25 cellular contexts compared by ENCODE assay signal in the genomic region with DNA sequence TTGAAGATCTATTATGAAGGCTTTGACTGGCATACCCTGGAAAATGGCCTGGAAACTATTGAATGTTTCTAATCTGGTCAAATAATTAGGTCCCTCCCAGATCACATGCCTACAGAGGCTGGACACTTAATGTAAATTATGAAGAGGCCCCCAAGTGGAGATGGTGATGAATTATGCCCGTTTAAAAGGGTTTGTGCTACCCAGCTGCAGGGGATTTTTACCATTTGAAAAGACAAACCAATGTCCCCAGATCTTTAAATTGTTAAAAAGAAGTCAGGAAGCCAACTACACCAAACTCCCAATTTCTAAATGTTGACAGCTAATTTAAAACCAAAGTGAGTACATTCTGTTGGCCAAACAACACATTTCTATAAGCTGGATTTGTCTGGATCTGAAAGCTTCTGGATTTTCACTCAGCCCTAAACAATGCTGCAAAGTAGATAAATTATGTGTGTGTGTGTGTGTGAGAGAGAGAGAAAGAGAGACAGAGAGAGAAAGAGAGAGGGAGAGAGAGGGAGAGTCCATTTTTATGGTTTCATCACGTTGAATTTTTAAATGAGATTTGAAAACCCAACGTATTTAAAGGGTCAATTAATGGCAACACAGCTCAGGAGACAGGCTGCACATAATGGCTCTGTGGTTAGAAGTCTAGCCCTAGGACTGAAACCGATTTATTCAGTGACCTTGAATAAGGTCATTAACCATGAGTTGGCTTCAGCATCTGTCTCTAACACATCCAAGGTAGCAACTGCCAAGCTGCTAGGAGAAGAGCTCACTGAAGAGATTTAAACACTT. TPM values are rescaled to one million over a fixed set of nuclear protein-coding genes. Genes with fewer than 3 reads are reported as not detected.
"Had no signal": no experiment of that assay in that cellular context is flagged by ENCODE, and none has a peak within 500 bp of the region (broad histone marks: within the 10 kb centered on the region; RNA-seq: fewer than 3 reads in every experiment).

No MANE protein-coding gene starts in this region.

- H3K27me3 Mint-ChIP-seq: activated naive CD8-positive, alpha-beta T cell; dendritic cell treated with granulocyte-macrophage colony-stimulating factor and Interleukin-4, amounts not matched to agents 40 ng/mL and 50 ng/mL, for 4 days; effector memory CD8-positive, alpha-beta T cell; memory B cell had no signal

- H3K4me2 ChIP-seq: neural progenitor cell, smooth muscle cell had no signal

- H3K4me1 ChIP-seq: esophagus squamous epithelium, neural progenitor cell, stomach, vagina had no signal

- H3K4me1 Mint-ChIP-seq: memory B cell, naive B cell had no signal

- H3K27ac Mint-ChIP-seq: activated naive CD8-positive, alpha-beta T cell; activated T-cell treated with anti-CD3 and anti-CD28 coated beads, Interleukin-2, amount 50 U/mL, for 72 hours; dendritic cell treated with granulocyte-macrophage colony-stimulating factor and Interleukin-4, amounts not matched to agents 40 ng/mL and 50 ng/mL, for 4 days; effector memory CD8-positive, alpha-beta T cell; memory B cell; naive B cell; neural progenitor cell had no signal

- H3K27me3 ChIP-seq: cardiac muscle cell, esophagus squamous epithelium, neural progenitor cell, ovary, stomach, vagina had no signal

- H3K27ac ChIP-seq: cardiac muscle cell, esophagus squamous epithelium, neural progenitor cell, ovary, stomach, vagina had no signal

- H3K4me3 ChIP-seq: cardiac muscle cell, esophagus squamous epithelium, neural progenitor cell, ovary, smooth muscle cell, stomach, vagina had no signal

- H3K9me3 ChIP-seq: esophagus squamous epithelium, ovary, stomach, vagina had no signal

- H3K36me3 ChIP-seq: cardiac muscle cell, esophagus squamous epithelium, neural progenitor cell, ovary, stomach, vagina had no signal

- H3K9ac ChIP-seq: neural progenitor cell had no signal

- H3K36me3 Mint-ChIP-seq: activated naive CD8-positive, alpha-beta T cell; memory B cell; naive B cell; neural progenitor cell had no signal

- ATAC-seq: activated CD4-positive, CD25-positive, alpha-beta regulatory T cell treated with anti-CD3 and anti-CD28 coated beads, Interleukin-2, amount 50 U/mL, for 24 hours; activated T-cell treated with anti-CD3 and anti-CD28 coated beads, Interleukin-2, amount 50 U/mL, for 72 hours; effector memory CD8-positive, alpha-beta T cell; sciatic nerve had no signal

- H2AFZ ChIP-seq: neural progenitor cell had no signal

- H3K4me3 Mint-ChIP-seq: activated naive CD8-positive, alpha-beta T cell; activated T-cell treated with anti-CD3 and anti-CD28 coated beads, Interleukin-2, amount 50 U/mL, for 72 hours; dendritic cell treated with granulocyte-macrophage colony-stimulating factor and Interleukin-4, amounts not matched to agents 40 ng/mL and 50 ng/mL, for 4 days; effector memory CD8-positive, alpha-beta T cell; memory B cell; naive B cell; neural progenitor cell had no signal

- DNase-seq: activated CD4-positive, alpha-beta T cell treated with anti-CD3 and anti-CD28 coated beads, Interleukin-2, amount 50 U/mL, for 1 hour; activated CD8-positive, alpha-beta memory T cell treated with anti-CD3 and anti-CD28 coated beads for 24 hours; activated CD8-positive, alpha-beta memory T cell treated with anti-CD3 and anti-CD28 coated beads, Interleukin-2, amount 50 U/mL, for 48 hours; activated effector memory CD4-positive, alpha-beta T cell treated with anti-CD3 and anti-CD28 coated beads, Interleukin-2, amount 50 U/mL, for 16 hours; activated T-cell treated with anti-CD3 and anti-CD28 coated beads, Interleukin-2, amount 50 U/mL, for 72 hours; effector memory CD8-positive, alpha-beta T cell; esophagus squamous epithelium; naive B cell; ovary; stimulated activated CD4-positive, alpha-beta T cell treated with anti-CD3 and anti-CD28 coated beads, Interleukin-4, amount 100 ng/mL, for 1 hour; stomach; T-helper 9 cell; trophoblast cell had no signal

- H3K9me3 Mint-ChIP-seq: dendritic cell treated with granulocyte-macrophage colony-stimulating factor and Interleukin-4, amounts not matched to agents 40 ng/mL and 50 ng/mL, for 4 days had no signal

RNA-seq across cellular contexts. Expression of gene FMN2, which starts 35.5 kb away (rescaled TPM):
- total RNA-seq: activated T-cell treated with anti-CD3 and anti-CD28 coated beads, Interleukin-2, amount 50 U/mL, for 72 hours; liver; mononuclear cell; pulmonary artery endothelial cell; vagina had no signal
